Comparison of ENCODE assay signal across 1 cellular context in the genomic region with DNA sequence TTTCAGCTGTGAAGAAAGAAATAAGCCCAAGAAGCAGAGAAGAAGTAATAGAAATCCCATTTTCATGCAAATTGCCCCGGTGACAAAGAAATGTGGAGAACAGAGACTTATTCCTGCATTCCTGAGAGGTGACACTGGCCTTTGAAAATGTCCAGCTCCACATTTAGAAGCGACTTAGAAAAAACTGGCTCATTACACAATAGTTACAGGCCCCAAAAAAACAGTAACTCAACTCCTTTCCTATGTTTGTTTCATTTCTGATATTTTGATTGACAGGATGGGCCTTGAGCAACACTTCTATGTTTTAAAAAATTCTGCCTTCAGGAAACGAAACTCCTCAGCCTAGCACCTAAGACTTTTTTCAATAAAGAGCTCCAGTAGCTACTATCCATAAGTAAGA.
TF ChIP-seq lines count a peak whose summit lies in the region.

No MANE protein-coding gene starts in this region.

TF ChIP-seq in GM23338, 12 proteins besides CTCF, POLR2A, EP300 and RAD21 (continued from another document):
- TF ChIP-seq, protein P1, sequence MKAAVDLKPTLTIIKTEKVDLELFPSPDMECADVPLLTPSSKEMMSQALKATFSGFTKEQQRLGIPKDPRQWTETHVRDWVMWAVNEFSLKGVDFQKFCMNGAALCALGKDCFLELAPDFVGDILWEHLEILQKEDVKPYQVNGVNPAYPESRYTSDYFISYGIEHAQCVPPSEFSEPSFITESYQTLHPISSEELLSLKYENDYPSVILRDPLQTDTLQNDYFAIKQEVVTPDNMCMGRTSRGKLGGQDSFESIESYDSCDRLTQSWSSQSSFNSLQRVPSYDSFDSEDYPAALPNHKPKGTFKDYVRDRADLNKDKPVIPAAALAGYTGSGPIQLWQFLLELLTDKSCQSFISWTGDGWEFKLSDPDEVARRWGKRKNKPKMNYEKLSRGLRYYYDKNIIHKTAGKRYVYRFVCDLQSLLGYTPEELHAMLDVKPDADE (IDR thresholded peaks at IDR 0.05) = no peak
